ENCODE assay signal across 23 cellular contexts in genomic region chr13:38564751-38565150, GRCh38.
DNase-seq lines count a peak whose midpoint lies in the region; ATAC-seq and TF ChIP-seq lines count a peak whose summit lies in the region.
"Had no signal": no experiment of that assay in that cellular context is flagged by ENCODE, and none has a peak within 500 bp of the region (broad histone marks: within the 10 kb centered on the region; RNA-seq: fewer than 3 reads in every experiment).

No MANE protein-coding gene starts in this region.

- H3K36me3 ChIP-seq in endodermal cell (ENCODE audit: control insufficient read depth, insufficient read depth, low read length), result no peaks in the 10 kb centered on the region
- no peaks in the 10 kb centered on the region for H3K36me3 ChIP-seq in mesodermal cell (ENCODE audit: control insufficient read depth, insufficient read depth, low read length)
- H3K36me3 ChIP-seq: BLaER1 treated with 17β-estradiol and CSF1 and Interleukin-3, amounts not matched to agents 10 nM and 100 nM; thoracic aorta; WERI-Rb-1 had no signal

- no peak overlapping the region for H3K27ac Mint-ChIP-seq in endodermal cell
- no peak overlapping the region for H3K27ac Mint-ChIP-seq in naive thymus-derived CD8-positive, alpha-beta T cell
- H3K27ac Mint-ChIP-seq: activated CD4-positive, alpha-beta T cell treated with anti-CD3 and anti-CD28 coated beads, Interleukin-2, amount 10 ng/mL, durations not matched to agents 7 days and 5 days; activated T-cell treated with anti-CD3 and anti-CD28 coated beads, Interleukin-2, amount 50 U/mL, for 72 hours; H9; memory B cell; naive B cell; stimulated activated naive B cell treated with anti-CD40 and anti-IgM and Interleukin-4, amounts not matched to agents 10 μg/mL and 1 μg/mL and 100 μg/mL, for 72 hours; T-helper 2 cell treated with Interferon-gamma antibody and Interleukin-4, amounts not matched to agents 5 μg/mL and 100 μg/mL, for 36 hours had no signal

- H3K4me3 Mint-ChIP-seq in endodermal cell, result no peak overlapping the region
- H3K4me3 Mint-ChIP-seq in naive thymus-derived CD8-positive, alpha-beta T cell, result no peak overlapping the region
- H3K4me3 Mint-ChIP-seq: activated CD4-positive, alpha-beta T cell treated with anti-CD3 and anti-CD28 coated beads, Interleukin-2, amount 10 ng/mL, durations not matched to agents 7 days and 5 days; activated T-cell treated with anti-CD3 and anti-CD28 coated beads, Interleukin-2, amount 50 U/mL, for 72 hours; H9; memory B cell; naive B cell; stimulated activated naive B cell treated with anti-CD40 and anti-IgM and Interleukin-4, amounts not matched to agents 10 μg/mL and 1 μg/mL and 100 μg/mL, for 72 hours; T-helper 2 cell treated with Interferon-gamma antibody and Interleukin-4, amounts not matched to agents 5 μg/mL and 100 μg/mL, for 36 hours had no signal

- H3K27ac ChIP-seq in endodermal cell (ENCODE audit: low read depth, low read length) (peak overlapping the region; percentile 10), mesodermal cell (ENCODE audit: low read depth, low read length, severe bottlenecking) (peak overlapping the region; percentile 32)
- H3K27ac ChIP-seq: BLaER1 treated with 17β-estradiol and CSF1 and Interleukin-3, amounts not matched to agents 10 nM and 100 nM; thoracic aorta; WERI-Rb-1 had no signal

- no peaks in the 10 kb centered on the region for H3K9me3 ChIP-seq in endodermal cell (ENCODE audit: control insufficient read depth, low read length)
- no peaks in the 10 kb centered on the region for H3K9me3 ChIP-seq in mesodermal cell (ENCODE audit: control insufficient read depth, low read length)
- H3K9me3 ChIP-seq: BLaER1 treated with 17β-estradiol and CSF1 and Interleukin-3, amounts not matched to agents 10 nM and 100 nM; thoracic aorta had no signal

- TF ChIP-seq CTCF in endodermal cell (conservative IDR thresholded peaks at IDR 0.05), result no peak

- POLR2A ChIA-PET in naive thymus-derived CD8-positive, alpha-beta T cell (lab: Charles Lee), result no interaction called here

- no peaks in the 10 kb centered on the region for H3K27me3 ChIP-seq in endodermal cell (ENCODE audit: control insufficient read depth, insufficient read depth, low read length, poor library complexity, severe bottlenecking)
- H3K27me3 ChIP-seq: BLaER1 treated with 17β-estradiol and CSF1 and Interleukin-3, amounts not matched to agents 10 nM and 100 nM had no signal

- no peaks in the 10 kb centered on the region for H3K4me1 ChIP-seq in endodermal cell (ENCODE audit: control insufficient read depth, insufficient read depth, low read length)
- H3K4me1 ChIP-seq in mesodermal cell (ENCODE audit: control insufficient read depth, insufficient read depth, low read length, poor library complexity, severe bottlenecking), result no peaks in the 10 kb centered on the region
- H3K4me1 ChIP-seq: BLaER1 treated with 17β-estradiol and CSF1 and Interleukin-3, amounts not matched to agents 10 nM and 100 nM had no signal

- ATAC-seq in GM19328 (IDR thresholded peaks at IDR 0.05; ENCODE audit: unreplicated experiment), result no peak
- ATAC-seq in naive thymus-derived CD8-positive, alpha-beta T cell, result no peak
- ATAC-seq: activated T-cell treated with anti-CD3 and anti-CD28 coated beads, Interleukin-2, amount 50 U/mL, for 72 hours; stimulated activated naive B cell treated with anti-CD40 and anti-IgM and Interleukin-4, amounts not matched to agents 10 μg/mL and 1 μg/mL and 100 μg/mL, for 72 hours had no signal

- H3K4me3 ChIP-seq in endodermal cell (ENCODE audit: low read length) (no peak overlapping the region), mesodermal cell (ENCODE audit: extremely low read depth, insufficient read depth, low read length, poor library complexity, severe bottlenecking) (no peak overlapping the region)
- H3K4me3 ChIP-seq: BLaER1 treated with 17β-estradiol and CSF1 and Interleukin-3, amounts not matched to agents 10 nM and 100 nM; thoracic aorta had no signal

- peaks cover 21% of the 10 kb centered on the region for H3K4me1 Mint-ChIP-seq in endodermal cell
- H3K4me1 Mint-ChIP-seq in naive thymus-derived CD8-positive, alpha-beta T cell, result no peaks in the 10 kb centered on the region
- H3K4me1 Mint-ChIP-seq: activated CD4-positive, alpha-beta T cell treated with anti-CD3 and anti-CD28 coated beads, Interleukin-2, amount 10 ng/mL, durations not matched to agents 7 days and 5 days; memory B cell; naive B cell; stimulated activated naive B cell treated with anti-CD40 and anti-IgM and Interleukin-4, amounts not matched to agents 10 μg/mL and 1 μg/mL and 100 μg/mL, for 72 hours had no signal

- H3K27me3 Mint-ChIP-seq in endodermal cell (ENCODE audit: insufficient read depth), result no peaks in the 10 kb centered on the region
- H3K27me3 Mint-ChIP-seq in naive thymus-derived CD8-positive, alpha-beta T cell, result peaks cover 0 to 13% (median 3%) of the 10 kb centered on the region in 5 donors
- H3K27me3 Mint-ChIP-seq: activated CD4-positive, alpha-beta T cell treated with anti-CD3 and anti-CD28 coated beads, Interleukin-2, amount 10 ng/mL, durations not matched to agents 7 days and 5 days; memory B cell; stimulated activated naive B cell treated with anti-CD40 and anti-IgM and Interleukin-4, amounts not matched to agents 10 μg/mL and 1 μg/mL and 100 μg/mL, for 72 hours had no signal

- H3K36me3 Mint-ChIP-seq in endodermal cell (ENCODE audit: low read depth), result no peaks in the 10 kb centered on the region
- H3K36me3 Mint-ChIP-seq in naive thymus-derived CD8-positive, alpha-beta T cell, result no peaks in the 10 kb centered on the region
- H3K36me3 Mint-ChIP-seq: memory B cell; naive B cell; stimulated activated naive B cell treated with anti-CD40 and anti-IgM and Interleukin-4, amounts not matched to agents 10 μg/mL and 1 μg/mL and 100 μg/mL, for 72 hours had no signal

- DNase-seq in COLO829 (ENCODE audit: low spot score) (peak; percentile 48), NCI-H146 treated with DMSO at 0.1 percent for 48 hours (lab: John Stamatoyannopoulos, UW; ENCODE audit: unreplicated experiment) (peak; percentile 84), endodermal cell (no peak), GM03348 (ENCODE audit: low spot score) (no peak), DMS 273 (lab: John Stamatoyannopoulos, UW; ENCODE audit: unreplicated experiment) (no peak)
- DNase-seq in naive thymus-derived CD8-positive, alpha-beta T cell, result no peak
- DNase-seq: activated CD4-positive, alpha-beta T cell treated with anti-CD3 and anti-CD28 coated beads, Interleukin-2, amount 10 ng/mL, durations not matched to agents 7 days and 5 days; activated naive CD4-positive, alpha-beta T cell treated with Interleukin-2 at 50 U/mL for 16 hours; activated T-cell treated with anti-CD3 and anti-CD28 coated beads, Interleukin-2, amount 50 U/mL, for 72 hours; glutamatergic neuron; H9; naive B cell; NCI-H82; occipital lobe; stimulated activated CD4-positive, alpha-beta T cell treated with anti-CD3 and anti-CD28 coated beads, Interleukin-4, amount 100 ng/mL, for 24 hours; stimulated activated naive B cell treated with anti-CD40 and anti-IgM and Interleukin-4, amounts not matched to agents 10 μg/mL and 1 μg/mL and 100 μg/mL, for 72 hours; WERI-Rb-1 had no signal

- H3K9ac ChIP-seq in endodermal cell (ENCODE audit: extremely low read depth, low read length, poor library complexity, severe bottlenecking), result no peak overlapping the region
- H3K9ac ChIP-seq: BLaER1 treated with 17β-estradiol and CSF1 and Interleukin-3, amounts not matched to agents 10 nM and 100 nM had no signal

- H3K9me3 Mint-ChIP-seq in endodermal cell, result no peaks in the 10 kb centered on the region
- H3K9me3 Mint-ChIP-seq in naive thymus-derived CD8-positive, alpha-beta T cell, result peaks cover 0 to 9% (median under 1%) of the 10 kb centered on the region in 9 donors
- H3K9me3 Mint-ChIP-seq: activated CD4-positive, alpha-beta T cell treated with anti-CD3 and anti-CD28 coated beads, Interleukin-2, amount 10 ng/mL, durations not matched to agents 7 days and 5 days; H9; memory B cell; T-helper 2 cell treated with Interferon-gamma antibody and Interleukin-4, amounts not matched to agents 5 μg/mL and 100 μg/mL, for 36 hours had no signal

Comparison
In these comparisons a context has a peak if more than half of its experiments do, and no peak if none do; other contexts are left out.
1. DNase-seq: peak in COLO829 (single experiment) and NCI-H146 treated with DMSO at 0.1 percent for 48 hours (single experiment); none in endodermal cell (single experiment), GM03348 (single experiment), naive thymus-derived CD8-positive, alpha-beta T cell (0 of 10) and DMS 273 (single experiment).